Comparison of ENCODE assay signal across 8 cellular contexts in the genomic region with DNA sequence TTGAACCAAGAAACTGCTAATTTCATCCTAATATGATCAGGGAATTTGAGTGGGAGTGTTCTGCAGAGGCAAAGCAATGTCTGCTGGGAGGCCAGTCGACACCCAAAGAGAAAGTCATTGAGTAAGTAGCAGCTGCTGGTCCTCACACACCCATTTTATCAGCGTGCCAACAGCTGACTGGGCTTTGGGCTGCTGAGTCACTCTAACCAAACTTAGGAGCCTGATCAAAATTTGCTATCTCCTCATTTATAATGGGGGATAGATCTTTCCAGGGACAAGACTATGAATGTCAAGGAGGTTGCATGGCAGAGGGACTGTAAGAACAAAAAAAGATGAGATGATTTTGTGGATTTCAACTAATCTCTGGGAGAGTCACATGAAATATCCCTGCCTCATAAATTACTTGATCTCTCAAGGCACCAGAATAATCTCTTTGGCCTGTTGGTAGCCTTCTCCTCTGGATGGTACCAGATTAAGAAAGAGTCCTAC. TPM values are rescaled to one million over a fixed set of nuclear protein-coding genes. Genes with fewer than 3 reads are reported as not detected.
A peak's percentile ranks its signal among the peaks of the same experiment; 100 is the strongest.
DNase-seq lines count a peak whose midpoint lies in the region; ATAC-seq and TF ChIP-seq lines count a peak whose summit lies in the region.

No MANE protein-coding gene starts in this region.

- POLR2A ChIA-PET in AG04450 (lab: Yijun Ruan, JAX) = no interaction called here

- CTCF ChIA-PET in AG04450 (lab: Charles Lee) = interaction anchor here (0.6 to 5.4 kb wide), 6 partner anchors 37 to 671 kb away, joined by 3 to 36 read pairs (median 4); partner anchors contain the start of gene COG1

- H3K4me2 ChIP-seq in SU-DHL-6 (ENCODE audit: low read depth, low read length, poor library complexity, severe bottlenecking) = peak overlapping the region; percentile 8

- peaks cover 28% of the 10 kb centered on the region for H3K4me1 ChIP-seq in mesodermal cell (ENCODE audit: control insufficient read depth, insufficient read depth, low read length, poor library complexity, severe bottlenecking)

- H3K36me3 Mint-ChIP-seq in effector memory CD8-positive, alpha-beta T cell (ENCODE audit: insufficient read depth) = peaks cover 30% of the 10 kb centered on the region

- peaks cover 3% of the 10 kb centered on the region; the same call in 1 of the 2 replicates for H4K20me1 ChIP-seq in SU-DHL-6 (ENCODE audit: low read depth, low read length)

- WGBS in mesodermal cell (ENCODE audit: insufficient coverage in 2 of 2), 2 experiments = 60% methylated on average over 1 of the region's 2 CpGs; no CpG with 5 or more reads in 1 of the 2 experiments

- H3K9me3 Mint-ChIP-seq in effector memory CD8-positive, alpha-beta T cell = no peaks in the 10 kb centered on the region

- peaks cover 82% of the 10 kb centered on the region for H3K79me2 ChIP-seq in SU-DHL-6 (ENCODE audit: insufficient read depth, low read length)

- TF ChIP-seq CTCF in AG04450 (IDR thresholded peaks at IDR 0.05; ENCODE audit: low read depth, low read length) (no peak), GM12864 (IDR thresholded peaks at IDR 0.05; ENCODE audit: low read depth, low read length, missing control alignments) (no peak), SU-DHL-6 (IDR thresholded peaks at IDR 0.05; ENCODE audit: insufficient read depth, low read length, poor library complexity, severe bottlenecking) (no peak)

- H3K9me2 ChIP-seq in SU-DHL-6 (replicated peaks; ENCODE audit: insufficient read depth, low read length) = no peaks in the 10 kb centered on the region

- H3F3A ChIP-seq in SU-DHL-6 (ENCODE audit: insufficient read depth) = no peaks in the 10 kb centered on the region

- H3K36me3 ChIP-seq in SU-DHL-6 (ENCODE audit: low read length) (no peaks in the 10 kb centered on the region), mesodermal cell (ENCODE audit: control insufficient read depth, insufficient read depth, low read length) (peaks cover 11% of the 10 kb centered on the region)

- H3K4me3 ChIP-seq in AG04450 (ENCODE audit: low read depth, low read length) (no peak overlapping the region), GM12864 (ENCODE audit: low read depth, low read length) (no peak overlapping the region), SU-DHL-6 (ENCODE audit: insufficient read depth, low read length, poor library complexity, severe bottlenecking) (no peak overlapping the region), mesodermal cell (ENCODE audit: extremely low read depth, insufficient read depth, low read length, poor library complexity, severe bottlenecking) (no peak overlapping the region)

- H3K4me1 Mint-ChIP-seq in effector memory CD8-positive, alpha-beta T cell (ENCODE audit: low read depth in 2 of 2) = peaks cover 56 to 66% of the 10 kb centered on the region in 2 donors

- no peak for ATAC-seq in effector memory CD8-positive, alpha-beta T cell (replicated peaks)

- H3K27me3 ChIP-seq in AG04450 (ENCODE audit: control insufficient read depth, insufficient read depth, low read length) (no peaks in the 10 kb centered on the region), SU-DHL-6 (ENCODE audit: low read length) (no peaks in the 10 kb centered on the region)

- no peaks in the 10 kb centered on the region; the same call in 1 of the 2 replicates for H3K9me3 ChIP-seq in AG04450 (ENCODE audit: control insufficient read depth, insufficient read depth, low read length)
- H3K9me3 ChIP-seq in SU-DHL-6 (ENCODE audit: insufficient read depth, low read length) = no peaks in the 10 kb centered on the region
- H3K9me3 ChIP-seq in mesodermal cell (ENCODE audit: control insufficient read depth, low read length) = no peaks in the 10 kb centered on the region

- H3K4me3 Mint-ChIP-seq in effector memory CD8-positive, alpha-beta T cell = peak overlapping the region; percentile 36 to 51

- H3K27me3 Mint-ChIP-seq in effector memory CD8-positive, alpha-beta T cell = no peaks in the 10 kb centered on the region

- H3K27ac ChIP-seq in AG04450 (ENCODE audit: low read depth, low read length) = peak overlapping the region; percentile 68
- H3K27ac ChIP-seq in SU-DHL-6 (ENCODE audit: low read depth, low read length) = no peak overlapping the region
- H3K27ac ChIP-seq in mesodermal cell (ENCODE audit: low read depth, low read length, severe bottlenecking) = peak overlapping the region; percentile 62

- DNase-seq in AG04450 (ENCODE audit: low read depth, low spot score) (peak; percentile 69), GM12864 (ENCODE audit: low read depth) (peak; percentile 26), HS-27A (ENCODE audit: low read depth) (peak; percentile 38), SKM-1 (lab: John Stamatoyannopoulos, UW; ENCODE audit: unreplicated experiment) (no peak), NCI-H1105 treated with DMSO at 0.1 percent for 48 hours (lab: John Stamatoyannopoulos, UW) (no peak)
- DNase-seq in effector memory CD8-positive, alpha-beta T cell = peak in 1 of 3 experiments; percentile 10

- no peak overlapping the region for H2AFZ ChIP-seq in SU-DHL-6 (ENCODE audit: low read depth, low read length, severe bottlenecking)

- H3K9ac ChIP-seq in SU-DHL-6 (ENCODE audit: low read length) = no peak overlapping the region

- H3K27ac Mint-ChIP-seq in effector memory CD8-positive, alpha-beta T cell = peak overlapping the region; percentile 68 to 80

RNA-seq across cellular contexts. Expression of gene CPSF4L, which starts 32.9 kb away (rescaled TPM):
- not detected in 2 replicates for polyA plus RNA-seq in AG04450 (2011; rRNA removed)
- not detected in 2 replicates for polyA minus RNA-seq in AG04450 (2011; rRNA and poly(A)+ RNA removed)
- not detected for polyA plus RNA-seq in mesodermal cell (2013, experiment 1 of 2)
- polyA plus RNA-seq in mesodermal cell (2013, experiment 2 of 2) = not detected

RNA-seq across cellular contexts. Expression of gene COG1, which starts 35.9 kb away (rescaled TPM):
- polyA plus RNA-seq in AG04450 (2011; rRNA removed) = 30.2 and 36.9 TPM in 2 replicates
- polyA minus RNA-seq in AG04450 (2011; rRNA and poly(A)+ RNA removed) = 42.8 and 59.6 TPM in 2 replicates
- 36.3 TPM for polyA plus RNA-seq in mesodermal cell (2013, experiment 1 of 2)
- polyA plus RNA-seq in mesodermal cell (2013, experiment 2 of 2) = 32.6 TPM

Comparison
In these comparisons a context has a peak if more than half of its experiments do, and no peak if none do; other contexts are left out.
1. DNase-seq: peak in AG04450 (single experiment), GM12864 (single experiment) and HS-27A (single experiment); none in SKM-1 (single experiment) and NCI-H1105 treated with DMSO at 0.1 percent for 48 hours (single experiment).